In the genomic region with DNA sequence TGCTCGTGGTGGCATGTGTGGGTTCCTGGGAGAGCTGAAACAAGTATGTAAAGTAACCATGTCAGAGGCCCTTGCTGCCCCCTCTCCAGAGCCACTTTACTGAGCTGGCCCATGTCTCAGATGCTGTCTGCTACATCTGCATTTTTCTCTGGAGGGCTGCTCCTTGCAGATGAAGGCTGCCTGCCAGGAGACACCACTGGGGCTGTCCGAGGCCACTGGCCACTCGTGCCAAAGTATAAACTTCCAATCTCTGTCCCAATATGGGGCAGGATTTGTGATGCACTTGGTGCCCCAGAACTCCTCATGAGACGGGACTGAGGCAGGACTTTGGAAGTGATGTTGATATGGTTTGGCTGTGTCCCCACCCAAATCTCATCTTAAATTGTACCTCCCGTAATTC, we compare ENCODE assay signal across 9 cellular contexts.
"Had no signal": no experiment of that assay in that cellular context is flagged by ENCODE, and none has a peak within 500 bp of the region (broad histone marks: within the 10 kb centered on the region; RNA-seq: fewer than 3 reads in every experiment).

No MANE protein-coding gene starts in this region.

- DNase-seq: GM23248, GOT3, H7, H9, HCEC 1CT, HFFc6 had no signal

- ATAC-seq: GM23338, HCT116 had no signal

- H3K4me1 Mint-ChIP-seq: GM23338, H9 had no signal

- H3K27ac ChIP-seq: GM23248 had no signal

- H3K4me1 ChIP-seq: HAP-1 had no signal

- H3K4me3 ChIP-seq: GM23248, GM23338, HAP-1 had no signal

- H3K4me3 Mint-ChIP-seq: GM23338, H9, HFFc6 had no signal

- H3K36me3 ChIP-seq: HAP-1 had no signal

- H3K9me3 ChIP-seq: HAP-1 had no signal

- H3K27ac Mint-ChIP-seq: GM23338, H9, HFFc6 had no signal
